In the genomic region with DNA sequence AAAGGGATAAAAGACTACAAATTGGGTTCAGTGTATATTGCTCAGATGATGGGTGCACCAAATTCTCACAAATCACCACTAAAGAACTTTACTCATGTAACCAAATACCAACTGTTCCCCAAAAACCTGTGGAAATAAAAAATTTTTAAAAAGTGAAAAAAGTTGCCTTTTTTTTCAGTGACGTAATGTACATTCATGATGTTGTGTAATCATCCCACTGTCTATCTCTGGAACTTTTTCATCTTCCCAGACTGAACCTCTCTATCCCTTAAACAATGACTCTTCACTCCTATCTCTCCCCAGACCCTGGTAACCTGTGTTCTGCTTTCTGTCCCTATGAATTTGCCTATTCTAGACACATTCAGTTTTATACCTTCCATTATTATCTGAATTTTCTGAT, we compare ENCODE assay signal across 34 cellular contexts. TPM values are rescaled to one million over a fixed set of nuclear protein-coding genes. Genes with fewer than 3 reads are reported as not detected.
"Had no signal": no experiment of that assay in that cellular context is flagged by ENCODE, and none has a peak within 500 bp of the region (broad histone marks: within the 10 kb centered on the region; RNA-seq: fewer than 3 reads in every experiment).

No MANE protein-coding gene starts in this region.

- H3K4me3 Mint-ChIP-seq: naive thymus-derived CD4-positive, alpha-beta T cell; natural killer cell; nephron; neural progenitor cell; stimulated activated naive B cell treated with anti-CD40 and anti-IgM and Interleukin-4, amounts not matched to agents 10 μg/mL and 1 μg/mL and 100 μg/mL, for 72 hours; stimulated activated naive CD8-positive, alpha-beta T cell treated with anti-CD3 and anti-CD28 coated beads, Interleukin-15, Interleukin-2, amounts not matched to agents 100 ng/mL and 50 ng/mL, for 24 hours had no signal

- H3K4me3 ChIP-seq: neural progenitor cell, ovary, psoas muscle, skin epidermis, smooth muscle cell, spleen, stomach, thoracic aorta, thyroid gland, tibial nerve, upper lobe of left lung, vagina had no signal

- H3K36me3 ChIP-seq: neural progenitor cell, ovary, spleen, stomach, thoracic aorta, thyroid gland, tibial nerve, upper lobe of left lung, vagina had no signal

- H3K9me3 Mint-ChIP-seq: natural killer cell; neural progenitor cell; stimulated activated naive CD8-positive, alpha-beta T cell treated with anti-CD3 and anti-CD28 coated beads, Interleukin-15, Interleukin-2, amounts not matched to agents 100 ng/mL and 50 ng/mL, for 24 hours had no signal

- ATAC-seq: naive thymus-derived CD4-positive, alpha-beta T cell; natural killer cell; psoas muscle; right cardiac atrium; sciatic nerve; stimulated activated naive B cell treated with anti-CD40 and anti-IgM and Interleukin-4, amounts not matched to agents 10 μg/mL and 1 μg/mL and 100 μg/mL, for 72 hours had no signal

- DNase-seq: naive thymus-derived CD4-positive, alpha-beta T cell; natural killer cell; occipital lobe; ovary; posterior cingulate gyrus; psoas muscle; right cardiac atrium; spleen; stimulated activated CD4-positive, alpha-beta T cell treated with anti-CD3 and anti-CD28 coated beads, Interleukin-12 subunit alpha, Interleukin-12 subunit beta, amount 100 ng/mL, for 4 hours; stimulated activated CD4-positive, alpha-beta T cell treated with anti-CD3 and anti-CD28 coated beads, Interleukin-1b, Interleukin-23, amount 100 ng/mL, for 48 hours; stimulated activated CD4-positive, alpha-beta T cell treated with anti-CD3 and anti-CD28 coated beads, Interleukin-4, amount 100 ng/mL, for 1 hour; stimulated activated CD4-positive, alpha-beta T cell treated with anti-CD3 and anti-CD28 coated beads, Interleukin-4, amount 100 ng/mL, for 4 hours; stimulated activated CD8-positive, alpha-beta memory T cell treated with anti-CD3 and anti-CD28 coated beads, Interleukin-4, amount 100 ng/mL, for 48 hours; stimulated activated naive B cell treated with anti-CD40 and anti-IgM and Interleukin-4, amounts not matched to agents 10 μg/mL and 1 μg/mL and 100 μg/mL, for 72 hours; stimulated activated naive CD4-positive, alpha-beta T cell treated with Interleukin-2 at 50 U/mL for 16 hours; stomach; thyroid gland; trophoblast cell; upper lobe of left lung had no signal

- H3K27ac Mint-ChIP-seq: naive thymus-derived CD4-positive, alpha-beta T cell; natural killer cell; nephron; neural progenitor cell; progenitor cell of endocrine pancreas; stimulated activated naive B cell treated with anti-CD40 and anti-IgM and Interleukin-4, amounts not matched to agents 10 μg/mL and 1 μg/mL and 100 μg/mL, for 72 hours; stimulated activated naive CD8-positive, alpha-beta T cell treated with anti-CD3 and anti-CD28 coated beads, Interleukin-15, Interleukin-2, amounts not matched to agents 100 ng/mL and 50 ng/mL, for 24 hours had no signal

- H3K4me1 ChIP-seq: neural progenitor cell, parathyroid adenoma, psoas muscle, spleen, stomach, thyroid gland, tibial nerve, upper lobe of left lung, vagina had no signal

- H3K27me3 ChIP-seq: neural progenitor cell, ovary, thyroid gland, tibial nerve, upper lobe of left lung, vagina had no signal

- H3K36me3 Mint-ChIP-seq: natural killer cell, neural progenitor cell had no signal

- H3K4me1 Mint-ChIP-seq: natural killer cell; neural progenitor cell; stimulated activated naive B cell treated with anti-CD40 and anti-IgM and Interleukin-4, amounts not matched to agents 10 μg/mL and 1 μg/mL and 100 μg/mL, for 72 hours had no signal

- H3K9me3 ChIP-seq: ovary, stomach, thoracic aorta, thyroid gland, upper lobe of left lung, vagina had no signal

- H3K27ac ChIP-seq: neural progenitor cell, ovary, parathyroid adenoma, psoas muscle, skin epidermis, spleen, stomach, thoracic aorta, thyroid gland, tibial nerve, upper lobe of left lung, vagina had no signal

- FAIRE-seq: urothelium cell line had no signal

RNA-seq across cellular contexts. Expression of a gene that starts 19.0 kb away (rescaled TPM):
- total RNA-seq: naive thymus-derived CD4-positive, alpha-beta T cell; natural killer cell; osteoblast; renal cortical epithelial cell; smooth muscle cell; spleen; upper lobe of left lung; ureter had no signal
- polyA plus RNA-seq: naive thymus-derived CD4-positive, alpha-beta T cell; ovary; smooth muscle cell; spleen had no signal
